Comparison of ENCODE assay signal across 1 cellular context in the genomic region with DNA sequence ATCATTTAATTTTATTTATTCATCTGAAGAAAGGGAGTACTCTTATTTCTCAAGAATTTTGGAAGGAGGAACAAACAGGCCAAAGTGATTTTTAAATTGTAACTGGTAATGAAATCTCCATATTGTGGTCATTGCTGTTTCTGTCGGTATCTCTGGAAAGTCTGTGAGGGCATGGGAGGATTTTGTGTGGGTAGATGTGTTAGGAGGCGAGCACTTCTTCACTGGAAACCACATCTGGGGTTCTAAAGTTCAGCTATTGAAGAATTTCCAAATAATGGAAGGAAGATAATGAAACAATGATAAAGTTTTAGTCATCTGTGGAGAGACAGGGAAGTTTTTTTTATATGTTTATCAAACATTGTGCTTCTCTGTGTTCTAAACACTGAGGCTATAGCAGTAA.
TF ChIP-seq lines count a peak whose summit lies in the region.

No MANE protein-coding gene starts in this region.

TF ChIP-seq in HepG2, 621 proteins besides CTCF, POLR2A, EP300 and RAD21:
- TF ChIP-seq MTA3 (CRISPR knock-in tag; IDR thresholded peaks at IDR 0.05) = no peak
- TF ChIP-seq SETDB1 (CRISPR knock-in tag; IDR thresholded peaks at IDR 0.05; ENCODE audit: borderline replicate concordance) = no peak
- no peak for TF ChIP-seq SRY (CRISPR knock-in tag; IDR thresholded peaks at IDR 0.05)
- TF ChIP-seq DNMT1 (CRISPR knock-in tag; IDR thresholded peaks at IDR 0.05) = no peak
- TF ChIP-seq PAF1 (CRISPR knock-in tag; IDR thresholded peaks at IDR 0.05) = no peak
- no peak for TF ChIP-seq RBFOX2 (IDR thresholded peaks at IDR 0.05; ENCODE audit: low read depth, low read length)
- TF ChIP-seq, protein P1, sequence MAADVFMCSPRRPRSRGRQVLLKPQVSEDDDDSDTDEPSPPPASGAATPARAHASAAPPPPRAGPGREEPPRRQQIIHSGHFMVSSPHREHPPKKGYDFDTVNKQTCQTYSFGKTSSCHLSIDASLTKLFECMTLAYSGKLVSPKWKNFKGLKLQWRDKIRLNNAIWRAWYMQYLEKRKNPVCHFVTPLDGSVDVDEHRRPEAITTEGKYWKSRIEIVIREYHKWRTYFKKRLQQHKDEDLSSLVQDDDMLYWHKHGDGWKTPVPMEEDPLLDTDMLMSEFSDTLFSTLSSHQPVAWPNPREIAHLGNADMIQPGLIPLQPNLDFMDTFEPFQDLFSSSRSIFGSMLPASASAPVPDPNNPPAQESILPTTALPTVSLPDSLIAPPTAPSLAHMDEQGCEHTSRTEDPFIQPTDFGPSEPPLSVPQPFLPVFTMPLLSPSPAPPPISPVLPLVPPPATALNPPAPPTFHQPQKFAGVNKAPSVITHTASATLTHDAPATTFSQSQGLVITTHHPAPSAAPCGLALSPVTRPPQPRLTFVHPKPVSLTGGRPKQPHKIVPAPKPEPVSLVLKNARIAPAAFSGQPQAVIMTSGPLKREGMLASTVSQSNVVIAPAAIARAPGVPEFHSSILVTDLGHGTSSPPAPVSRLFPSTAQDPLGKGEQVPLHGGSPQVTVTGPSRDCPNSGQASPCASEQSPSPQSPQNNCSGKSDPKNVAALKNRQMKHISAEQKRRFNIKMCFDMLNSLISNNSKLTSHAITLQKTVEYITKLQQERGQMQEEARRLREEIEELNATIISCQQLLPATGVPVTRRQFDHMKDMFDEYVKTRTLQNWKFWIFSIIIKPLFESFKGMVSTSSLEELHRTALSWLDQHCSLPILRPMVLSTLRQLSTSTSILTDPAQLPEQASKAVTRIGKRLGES (CRISPR knock-in tag; IDR thresholded peaks at IDR 0.05; ENCODE audit: borderline replicate concordance) = no peak
- no peak for TF ChIP-seq NR2F6 (IDR thresholded peaks at IDR 0.05)
- TF ChIP-seq NR2F6 (CRISPR knock-in tag; IDR thresholded peaks at IDR 0.05) = no peak
- TF ChIP-seq SP2 (CRISPR knock-in tag; IDR thresholded peaks at IDR 0.05) = no peak
- no peak for TF ChIP-seq TMF1 (CRISPR knock-in tag; IDR thresholded peaks at IDR 0.05; ENCODE audit: low read depth)
TF ChIP-seq in HepG2: peak in this region for 0.
